8 cellular contexts compared by ENCODE assay signal in genomic region chr4:67700119-67700873, GRCh38. TPM values are rescaled to one million over a fixed set of nuclear protein-coding genes. Genes with fewer than 3 reads are reported as not detected.
DNase-seq lines count a peak whose midpoint lies in the region; ATAC-seq, FAIRE-seq and TF ChIP-seq lines count a peak whose summit lies in the region.

No MANE protein-coding gene starts in this region.

- H3K9ac ChIP-seq in duodenal mucosa (ENCODE audit: low read depth in 1 of 2, low read length in 2 of 2) = peak overlapping the region; percentile 95 to 98

- H3K9me3 ChIP-seq in Peyer's patch (no peaks in the 10 kb centered on the region), duodenal mucosa (ENCODE audit: control insufficient read depth in 1 of 2, low read length in 2 of 2) (no peaks in the 10 kb centered on the region), mononuclear cell (ENCODE audit: low read depth, low read length) (no peaks in the 10 kb centered on the region)

- H3K4me1 ChIP-seq in ACC112 (ENCODE audit: control insufficient read depth, insufficient read depth, low read length, unreplicated experiment) (peaks cover 20% of the 10 kb centered on the region), Peyer's patch (peaks cover 0 to 13% (median 2%) of the 10 kb centered on the region in 4 donors), duodenal mucosa (ENCODE audit: control insufficient read depth in 1 of 2, insufficient read depth in 2 of 2, low read length in 2 of 2) (peaks cover 0 to 12% of the 10 kb centered on the region in 2 donors), mononuclear cell (ENCODE audit: insufficient read depth, low read length) (peaks cover 16% of the 10 kb centered on the region)

- DNase-seq in GM12891 (ENCODE audit: insufficient read length, low spot score) (peak; percentile 26), Peyer's patch (no peak), HuH-7 (ENCODE audit: low spot score) (no peak)
- DNase-seq in activated CD4-positive, CD25-positive, alpha-beta regulatory T cell treated with anti-CD3 and anti-CD28 coated beads, Interleukin-2, amount 50 U/mL, for 72 hours = no peak

- H3K27ac ChIP-seq in ACC112 (ENCODE audit: low read depth, low read length) = peak overlapping the region; percentile 65
- peak overlapping the region; percentile 85 to 93 (median 89) for H3K27ac ChIP-seq in Peyer's patch
- peak overlapping the region; percentile 89 for H3K27ac ChIP-seq in duodenal mucosa (ENCODE audit: low read depth, low read length)

- H3K27me3 ChIP-seq in ACC112 (ENCODE audit: insufficient read depth, low read length) = no peaks in the 10 kb centered on the region
- no peaks in the 10 kb centered on the region for H3K27me3 ChIP-seq in Peyer's patch
- no peaks in the 10 kb centered on the region for H3K27me3 ChIP-seq in duodenal mucosa (ENCODE audit: control insufficient read depth in 1 of 2, insufficient read depth in 2 of 2, low read length in 2 of 2)
- no peaks in the 10 kb centered on the region for H3K27me3 ChIP-seq in mononuclear cell (ENCODE audit: insufficient read depth, low read length)

- FAIRE-seq in GM12891 (lab: Jason Lieb, UNC) = peak; percentile 81

- H2AFZ ChIP-seq in ACC112 (ENCODE audit: low read length, unreplicated experiment) = peak overlapping the region; percentile 64

- H3K36me3 ChIP-seq in ACC112 (ENCODE audit: insufficient read depth, low read length) = peaks cover 11% of the 10 kb centered on the region
- peaks cover 0 to 3% (median 0%) of the 10 kb centered on the region in 3 donors for H3K36me3 ChIP-seq in Peyer's patch
- H3K36me3 ChIP-seq in duodenal mucosa (ENCODE audit: control insufficient read depth in 1 of 2, insufficient read depth in 2 of 2, low read length in 2 of 2) = peaks cover 0 to 2% of the 10 kb centered on the region in 2 donors

- TF ChIP-seq POLR2A in GM12891 (IDR thresholded peaks at IDR 0.05; ENCODE audit: low read depth, low read length) = no peak
- TF ChIP-seq POLR2A in Peyer's patch (IDR thresholded peaks at IDR 0.05) = no peak

- TF ChIP-seq CTCF in Peyer's patch (IDR thresholded peaks at IDR 0.05) = no peak

- ATAC-seq in HG02973 (IDR thresholded peaks at IDR 0.05; ENCODE audit: unreplicated experiment) = peak; percentile 25

- H3K79me2 ChIP-seq in ACC112 (ENCODE audit: control insufficient read depth, insufficient read depth, low read length, unreplicated experiment) = peaks cover 75% of the 10 kb centered on the region

- peak overlapping the region; percentile 89 for H3K4me3 ChIP-seq in ACC112 (ENCODE audit: low read depth, low read length)
- peak overlapping the region; percentile 87 to 97 (median 91) for H3K4me3 ChIP-seq in Peyer's patch
- H3K4me3 ChIP-seq in duodenal mucosa (ENCODE audit: low read depth in 1 of 2, low read length in 2 of 2) = peak overlapping the region; percentile 94 to 98
- peak overlapping the region; percentile 90 for H3K4me3 ChIP-seq in mononuclear cell (ENCODE audit: low read length)

TF ChIP-seq in GM12891, 5 proteins besides CTCF, POLR2A, EP300 and RAD21:
- no peak for TF ChIP-seq TAF1 (IDR thresholded peaks at IDR 0.05; ENCODE audit: low read depth, low read length)
- TF ChIP-seq SPI1 (IDR thresholded peaks at IDR 0.05; ENCODE audit: low read depth, low read length) = no peak
- no peak for TF ChIP-seq PAX5 (IDR thresholded peaks at IDR 0.05; ENCODE audit: insufficient read depth, low read length, severe bottlenecking)
- TF ChIP-seq POLR2AphosphoS5 (IDR thresholded peaks at IDR 0.05; ENCODE audit: low read depth, low read length) = no peak
- no peak for TF ChIP-seq POU2F2 (IDR thresholded peaks at IDR 0.05; ENCODE audit: low read depth, low read length)
TF ChIP-seq in GM12891: peak in this region for 0.

RNA-seq across cellular contexts. Expression of gene UBA6, which starts 0.7 kb away (rescaled TPM):
- 24.5 TPM for polyA plus RNA-seq in GM12891 (2012; ENCODE audit: low read depth, missing spikeins)
- total RNA-seq in Peyer's patch (10 to 100 TPM; 18.1 to 69.7 (median 43.3) TPM), mononuclear cell (87.8 TPM)

RNA-seq across cellular contexts. Expression of gene GNRHR, which starts 53.9 kb away (rescaled TPM):
- 0.04 TPM for polyA plus RNA-seq in GM12891 (2012; ENCODE audit: low read depth, missing spikeins)
- total RNA-seq in Peyer's patch = not detected
- not detected for total RNA-seq in mononuclear cell
